ENCODE assay signal across 8 cellular contexts in genomic region chr7:16989883-16990413, GRCh38.
DNase-seq lines count a peak whose midpoint lies in the region.

No MANE protein-coding gene starts in this region.

- DNase-seq in NCI-H1417 (lab: John Stamatoyannopoulos, UW) (peak in 2 of 3 experiments; percentile 48 to 76), NCI-H1417 treated with DMSO at 0.1 percent for 48 hours (lab: John Stamatoyannopoulos, UW) (no peak), amniotic stem cell (lab: John Stamatoyannopoulos, UW) (peak; percentile 51), hippocampal formation (lab: John Stamatoyannopoulos, UW) (peak; percentile 81 to 88), stromal cell of bone marrow (ENCODE audit: low read depth) (peak; percentile 84), cortex of kidney (lab: John Stamatoyannopoulos, UW) (no peak)
- no peak for DNase-seq in stimulated activated CD4-positive, alpha-beta T cell treated with anti-CD3 and anti-CD28 coated beads, Interleukin-2, amount 100 ng/mL, for 48 hours
- DNase-seq in effector CD8-positive, alpha-beta T cell (lab: John Stamatoyannopoulos, UW) = no peak

Comparison
In these comparisons a context has a peak if more than half of its experiments do, and no peak if none do; other contexts are left out.
1. DNase-seq: peak in NCI-H1417 (2 of 3), amniotic stem cell (single experiment), hippocampal formation (2 of 2) and stromal cell of bone marrow (single experiment); none in NCI-H1417 treated with DMSO at 0.1 percent for 48 hours (single experiment), cortex of kidney (single experiment), stimulated activated CD4-positive, alpha-beta T cell treated with anti-CD3 and anti-CD28 coated beads, Interleukin-2, amount 100 ng/mL, for 48 hours (0 of 2) and effector CD8-positive, alpha-beta T cell (single experiment).